9 cellular contexts compared by ENCODE assay signal in genomic region chr2:241782053-241782452, GRCh38. TPM values are rescaled to one million over a fixed set of nuclear protein-coding genes. Genes with fewer than 3 reads are reported as not detected.
A peak's percentile ranks its signal among the peaks of the same experiment; 100 is the strongest.
DNase-seq lines count a peak whose midpoint lies in the region; ATAC-seq, FAIRE-seq and TF ChIP-seq lines count a peak whose summit lies in the region.
"Not testable (repeated sequence)": the region's sequence is repeated elsewhere in the genome, so short reads cannot be mapped to it uniquely, and the experiment has no call there.
"Had no signal": no experiment of that assay in that cellular context is flagged by ENCODE, and none has a peak within 500 bp of the region (broad histone marks: within the 10 kb centered on the region; RNA-seq: fewer than 3 reads in every experiment).

No MANE protein-coding gene starts in this region.

- peak; percentile 43 for FAIRE-seq in RCC 7860 (lab: Jason Lieb, UNC)

- 46% methylated on average over 3 of the region's 3 CpGs for WGBS in right lobe of liver (ENCODE audit: insufficient coverage, low coverage, low lambda C conversion rate, missing lambda C conversion rate)

- H3K27ac ChIP-seq in colonic mucosa: not testable (repeated sequence)
- peak overlapping the region in 2 of 3 donors; percentile 2 to 27 for H3K27ac ChIP-seq in right lobe of liver

- ATAC-seq in left lobe of liver (peak; percentile 43), right lobe of liver (peak in 3 of 4 donors; percentile 27 to 61 (median 58))

- not testable (repeated sequence) for H3K4me1 ChIP-seq in colonic mucosa
- H3K4me1 ChIP-seq in right lobe of liver: peaks cover 0 to 14% (median 6%) of the 10 kb centered on the region in 4 donors

- DNase-seq in RCC 7860 (ENCODE audit: low spot score); left lobe of liver (ENCODE audit: low spot score): not testable (repeated sequence)
- DNase-seq in colonic mucosa (peak; percentile 2), right lobe of liver (peak in 1 of 3 donors; percentile 51)

- not testable (repeated sequence) for TF ChIP-seq POLR2A in right lobe of liver (IDR thresholded peaks at IDR 0.05)

- not testable (repeated sequence) for H3K27me3 ChIP-seq in colonic mucosa, right lobe of liver

- intact Hi-C loops in colonic mucosa (cut with DNase I); right lobe of liver (cut with DNase I): not testable (repeated sequence)

- H3K9me3 ChIP-seq in colonic mucosa, right lobe of liver: not testable (repeated sequence)

- not testable (repeated sequence) for H3K9ac ChIP-seq in colonic mucosa (ENCODE audit: low read depth in 2 of 2, low read length in 2 of 2)

- H3K4me3 ChIP-seq in colonic mucosa, right lobe of liver: not testable (repeated sequence)

- TF ChIP-seq CTCF in colonic mucosa (IDR thresholded peaks at IDR 0.05); right lobe of liver (IDR thresholded peaks at IDR 0.05): not testable (repeated sequence)

- H3K36me3 ChIP-seq in colonic mucosa, right lobe of liver: not testable (repeated sequence)

RNA-seq across cellular contexts. Expression of gene GAL3ST2, which starts 5.4 kb away (rescaled TPM):
- total RNA-seq in colonic mucosa: 10 to 100 TPM; 34.2 to 70.2 TPM
- total RNA-seq in left lobe of liver: 0.55 TPM
- total RNA-seq in right lobe of liver: under 1 TPM in 3 of 6 experiments, not detected in 3; 0.53 to 0.83 (median 0.70) TPM
- total RNA-seq: A172, B cell, Calu3, Daoy had no signal

RNA-seq across cellular contexts. Expression of gene NEU4, which starts 26.9 kb away (rescaled TPM):
- total RNA-seq in colonic mucosa (10 to 100 TPM; 36.9 to 84.5 TPM), left lobe of liver (109 TPM), right lobe of liver (10 to 100 TPM; 16.8 to 87.1 (median 76.2) TPM)
- total RNA-seq: A172; B cell; CD8-positive, alpha-beta memory T cell; Daoy had no signal

RNA-seq across cellular contexts. Expression of gene D2HGDH, which starts 47.6 kb away (rescaled TPM):
- total RNA-seq in colonic mucosa (10 to 100 TPM; 42.0 to 76.6 TPM), left lobe of liver (45.5 TPM), right lobe of liver (10 to 100 TPM; 18.9 to 38.6 (median 25.9) TPM)

Comparison
In these comparisons a context has a peak if more than half of its experiments do, and no peak if none do; other contexts are left out.
1. RNA of gene GAL3ST2, which starts 5.4 kb away (total RNA-seq): 34.2 to 70.2 TPM in colonic mucosa; 0.55 TPM in left lobe of liver (single experiment) and 0.53 to 0.83 TPM in right lobe of liver; every median in the first group is over 10 times any median in the second.